14 cellular contexts compared by ENCODE assay signal in genomic region chr1:40886318-40887011, GRCh38.
"Had no signal": no experiment of that assay in that cellular context is flagged by ENCODE, and none has a peak within 500 bp of the region (broad histone marks: within the 10 kb centered on the region; RNA-seq: fewer than 3 reads in every experiment).

No MANE protein-coding gene starts in this region.

- H3K9me3 ChIP-seq: gastroesophageal sphincter, ovary, thyroid gland, uterus had no signal

- H3K27ac ChIP-seq: brain microvascular endothelial cell, dorsolateral prefrontal cortex, gastroesophageal sphincter, ovary, thyroid gland, uterus had no signal

- H3K36me3 ChIP-seq: brain microvascular endothelial cell, gastroesophageal sphincter, ovary, thyroid gland, uterus had no signal

- H3K27me3 ChIP-seq: brain microvascular endothelial cell, ovary, thyroid gland, uterus had no signal

- H3K4me1 ChIP-seq: uterus had no signal

- H3K4me3 ChIP-seq: dorsolateral prefrontal cortex, gastroesophageal sphincter, ovary, thyroid gland, uterus had no signal

- DNase-seq: activated CD4-positive, alpha-beta T cell treated with anti-CD3 and anti-CD28 coated beads, Interleukin-2, amount 50 U/mL, for 1 hour; activated CD4-positive, CD25-positive, alpha-beta regulatory T cell; activated naive CD4-positive, alpha-beta T cell treated with anti-CD3 and anti-CD28 coated beads, Interleukin-2, amount 50 U/mL, for 16 hours; activated T-cell treated with anti-CD3 and anti-CD28 coated beads for 4 hours; amygdala; brain microvascular endothelial cell; dorsolateral prefrontal cortex; kidney; left ventricle myocardium superior; ovary; T-helper 1 cell; thyroid gland; uterus had no signal

- ATAC-seq: gastroesophageal sphincter, left ventricle myocardium superior had no signal
